Comparison of ENCODE assay signal across 9 cellular contexts in genomic region chr10:3071405-3072198, GRCh38. TPM values are rescaled to one million over a fixed set of nuclear protein-coding genes. Genes with fewer than 3 reads are reported as not detected.
DNase-seq lines count a peak whose midpoint lies in the region; TF ChIP-seq lines count a peak whose summit lies in the region.
"Had no signal": no experiment of that assay in that cellular context is flagged by ENCODE, and none has a peak within 500 bp of the region (broad histone marks: within the 10 kb centered on the region; RNA-seq: fewer than 3 reads in every experiment).

No MANE protein-coding gene starts in this region.

- H3K27ac ChIP-seq in mesendoderm (ENCODE audit: low read depth, low read length): no peak overlapping the region
- H3K27ac ChIP-seq: skin epidermis had no signal

- H3K4me3 Mint-ChIP-seq in activated CD4-positive, alpha-beta memory T cell treated with anti-CD3 and anti-CD28 coated beads, Interleukin-2, amount 10 ng/mL, durations not matched to agents 7 days and 5 days: peak overlapping the region; percentile 19

- no peak overlapping the region for H3K18ac ChIP-seq in mesendoderm (ENCODE audit: low read length)

- no peak overlapping the region for H3K23ac ChIP-seq in mesendoderm (ENCODE audit: low read length)

- DNase-seq in stimulated activated CD4-positive, alpha-beta T cell treated with anti-CD3 and anti-CD28 coated beads, Interleukin-15, amount 100 ng/mL, for 24 hours: peak; percentile 63
- DNase-seq in stimulated activated CD4-positive, alpha-beta T cell treated with anti-CD3 and anti-CD28 coated beads, Interleukin-12 subunit alpha, Interleukin-12 subunit beta, amount 100 ng/mL, for 4 hours: no peak
- peak; percentile 55 for DNase-seq in activated CD4-positive, alpha-beta memory T cell treated with anti-CD3 and anti-CD28 coated beads, Interleukin-2, amount 10 ng/mL, durations not matched to agents 7 days and 5 days
- DNase-seq in foreskin fibroblast (peak; percentile 82), mesendoderm (no peak), NCI-H128 (lab: John Stamatoyannopoulos, UW; ENCODE audit: unreplicated experiment) (no peak), HuH-7 (ENCODE audit: low spot score) (no peak)
- no peak for DNase-seq in central memory CD4-positive, alpha-beta T cell

- no peaks in the 10 kb centered on the region for H3K36me3 ChIP-seq in mesendoderm (ENCODE audit: control insufficient read depth, insufficient read depth, low read length)

- no peak overlapping the region for H4K8ac ChIP-seq in mesendoderm (ENCODE audit: low read depth, low read length)

- no peak overlapping the region for H4K5ac ChIP-seq in mesendoderm (ENCODE audit: low read length)

- H3K56ac ChIP-seq in mesendoderm (ENCODE audit: low read length): no peak overlapping the region

- CTCF ChIA-PET in activated CD4-positive, alpha-beta memory T cell treated with anti-CD3 and anti-CD28 coated beads, Interleukin-2, amount 10 ng/mL, durations not matched to agents 7 days and 5 days (lab: Charles Lee): interaction anchor here (0.6 to 1.2 kb wide), 4 partner anchors 18 to 203 kb away, joined by 3 to 4 read pairs (median 4); no protein-coding TSS in a partner anchor

- H3K4me3 ChIP-seq in foreskin fibroblast (ENCODE audit: low read depth in 1 of 2, low read length in 2 of 2) (no peak overlapping the region), mesendoderm (ENCODE audit: low read length) (no peak overlapping the region)
- H3K4me3 ChIP-seq: skin epidermis had no signal

- H3K27me3 Mint-ChIP-seq in activated CD4-positive, alpha-beta memory T cell treated with anti-CD3 and anti-CD28 coated beads, Interleukin-2, amount 10 ng/mL, durations not matched to agents 7 days and 5 days: no peaks in the 10 kb centered on the region

- no peaks in the 10 kb centered on the region for H3K27me3 ChIP-seq in mesendoderm (ENCODE audit: insufficient read depth, low read length, poor library complexity)

- H3K36me3 Mint-ChIP-seq in activated CD4-positive, alpha-beta memory T cell treated with anti-CD3 and anti-CD28 coated beads, Interleukin-2, amount 10 ng/mL, durations not matched to agents 7 days and 5 days (ENCODE audit: low read depth): peaks cover 71% of the 10 kb centered on the region

- no peak overlapping the region for H3K4me2 ChIP-seq in mesendoderm (ENCODE audit: low read length)

- no peak overlapping the region for H2AK5ac ChIP-seq in mesendoderm (ENCODE audit: low read length)

- POLR2A ChIA-PET in activated CD4-positive, alpha-beta memory T cell treated with anti-CD3 and anti-CD28 coated beads, Interleukin-2, amount 10 ng/mL, durations not matched to agents 7 days and 5 days (lab: Charles Lee): interaction anchor here (0.7 to 8.3 kb wide), 6 partner anchors 9 to 101 kb away, joined by 3 to 51 read pairs (median 12); partner anchors contain the start of gene PITRM1

- H3K79me1 ChIP-seq in mesendoderm (ENCODE audit: low read length): peaks cover 23% of the 10 kb centered on the region

- H3K4me1 Mint-ChIP-seq in activated CD4-positive, alpha-beta memory T cell treated with anti-CD3 and anti-CD28 coated beads, Interleukin-2, amount 10 ng/mL, durations not matched to agents 7 days and 5 days: peaks cover 62% of the 10 kb centered on the region

- no peak overlapping the region for H2BK5ac ChIP-seq in mesendoderm (ENCODE audit: low read length)

- no peak overlapping the region for H2BK120ac ChIP-seq in mesendoderm (ENCODE audit: low read depth, low read length)

- no peak for TF ChIP-seq CTCF in foreskin fibroblast (IDR thresholded peaks at IDR 0.05; ENCODE audit: low read depth, low read length)

- peak overlapping the region; percentile 36 for H3K27ac Mint-ChIP-seq in activated CD4-positive, alpha-beta memory T cell treated with anti-CD3 and anti-CD28 coated beads, Interleukin-2, amount 10 ng/mL, durations not matched to agents 7 days and 5 days

- WGBS in mesendoderm (ENCODE audit: extremely low coverage, insufficient coverage, low lambda C conversion rate): no CpG with 5 or more reads among the region's 13 CpGs

- H3K9ac ChIP-seq in mesendoderm (ENCODE audit: low read length): no peak overlapping the region

- no peak overlapping the region for H3K4ac ChIP-seq in mesendoderm (ENCODE audit: low read depth, low read length)

- H3K79me2 ChIP-seq in mesendoderm (ENCODE audit: control insufficient read depth, insufficient read depth, low read length): peaks cover 48% of the 10 kb centered on the region

- no peaks in the 10 kb centered on the region for H3K9me3 Mint-ChIP-seq in activated CD4-positive, alpha-beta memory T cell treated with anti-CD3 and anti-CD28 coated beads, Interleukin-2, amount 10 ng/mL, durations not matched to agents 7 days and 5 days

- peaks cover 5% of the 10 kb centered on the region for H3K4me1 ChIP-seq in mesendoderm (ENCODE audit: control insufficient read depth, low read depth, low read length)

- no peak overlapping the region for H2BK15ac ChIP-seq in mesendoderm (replicated peaks; ENCODE audit: low read depth)

RNA-seq across cellular contexts. Expression of gene PFKP, which starts 4.3 kb away (rescaled TPM):
- total RNA-seq in activated CD4-positive, alpha-beta memory T cell treated with anti-CD3 and anti-CD28 coated beads, Interleukin-2, amount 10 ng/mL, durations not matched to agents 7 days and 5 days: 100 to 1,000 TPM; 214 to 215 TPM
- 43.2 TPM for polyA plus RNA-seq in mesendoderm (2013, experiment 1 of 2)
- polyA plus RNA-seq in mesendoderm (2013, experiment 2 of 2): 46.8 TPM

Comparison
In these comparisons a context has a peak if more than half of its experiments do, and no peak if none do; other contexts are left out.
1. DNase-seq: peak in stimulated activated CD4-positive, alpha-beta T cell treated with anti-CD3 and anti-CD28 coated beads, Interleukin-15, amount 100 ng/mL, for 24 hours (single experiment), activated CD4-positive, alpha-beta memory T cell treated with anti-CD3 and anti-CD28 coated beads, Interleukin-2, amount 10 ng/mL, durations not matched to agents 7 days and 5 days (single experiment) and foreskin fibroblast (2 of 2); none in stimulated activated CD4-positive, alpha-beta T cell treated with anti-CD3 and anti-CD28 coated beads, Interleukin-12 subunit alpha, Interleukin-12 subunit beta, amount 100 ng/mL, for 4 hours (single experiment), mesendoderm (single experiment), central memory CD4-positive, alpha-beta T cell (single experiment), NCI-H128 (single experiment) and HuH-7 (single experiment).